ENCODE assay signal across 28 cellular contexts in genomic region chr9:89612566-89613278, GRCh38.
"Had no signal": no experiment of that assay in that cellular context is flagged by ENCODE, and none has a peak within 500 bp of the region (broad histone marks: within the 10 kb centered on the region; RNA-seq: fewer than 3 reads in every experiment).

No MANE protein-coding gene starts in this region.

- H2AFZ ChIP-seq: hepatocyte had no signal

- H3K4me3 Mint-ChIP-seq: naive thymus-derived CD8-positive, alpha-beta T cell; nephron; neural crest cell; stimulated activated effector memory CD8-positive, alpha-beta T cell treated with anti-CD3 and anti-CD28 coated beads, Interleukin-12 subunit alpha, Interleukin-12 subunit beta, amount 100 ng/mL, for 72 hours; stimulated activated naive CD8-positive, alpha-beta T cell treated with anti-CD3 and anti-CD28 coated beads, Interleukin-15, Interleukin-2, amounts not matched to agents 100 ng/mL and 50 ng/mL, for 24 hours; type B pancreatic cell had no signal

- H3K4me3 ChIP-seq: heart right ventricle, hepatocyte, lower lobe of right lung, pancreas, prostate gland, sigmoid colon, spleen, suprapubic skin, thoracic aorta, tibial artery, vagina had no signal

- H3K36me3 Mint-ChIP-seq: stimulated activated effector memory CD8-positive, alpha-beta T cell treated with anti-CD3 and anti-CD28 coated beads, Interleukin-12 subunit alpha, Interleukin-12 subunit beta, amount 100 ng/mL, for 72 hours; type B pancreatic cell had no signal

- FAIRE-seq: pancreas, small intestine had no signal

- H3K79me2 ChIP-seq: hepatocyte had no signal

- H3K27ac ChIP-seq: heart right ventricle, hepatocyte, lower lobe of right lung, pancreas, prostate gland, sigmoid colon, spleen, suprapubic skin, thoracic aorta, tibial artery, vagina had no signal

- H3K27me3 ChIP-seq: heart right ventricle, hepatocyte, pancreas, sigmoid colon, suprapubic skin, tibial artery, vagina had no signal

- H3K4me2 ChIP-seq: hepatocyte had no signal

- H3K4me1 Mint-ChIP-seq: naive thymus-derived CD8-positive, alpha-beta T cell had no signal

- H3K4me1 ChIP-seq: prostate gland, spleen had no signal

- H3K9me3 Mint-ChIP-seq: neural crest cell; stimulated activated effector memory CD8-positive, alpha-beta T cell treated with anti-CD3 and anti-CD28 coated beads, Interleukin-12 subunit alpha, Interleukin-12 subunit beta, amount 100 ng/mL, for 72 hours; stimulated activated naive CD8-positive, alpha-beta T cell treated with anti-CD3 and anti-CD28 coated beads, Interleukin-15, Interleukin-2, amounts not matched to agents 100 ng/mL and 50 ng/mL, for 24 hours had no signal

- H3K9me3 ChIP-seq: lower lobe of right lung, pancreas, prostate gland, sigmoid colon, suprapubic skin, thoracic aorta, tibial artery, vagina had no signal

- DNase-seq: heart right ventricle; islet precursor cell; kidney glomerular epithelial cell; left cardiac atrium; lower lobe of right lung; mammary epithelial cell; mesenchymal stem cell; pancreas; retina; right cardiac atrium; sigmoid colon; small intestine; spleen; stimulated activated CD4-positive, alpha-beta T cell treated with anti-CD3 and anti-CD28 coated beads, Interleukin-4, amount 100 ng/mL, for 24 hours; stimulated activated naive CD4-positive, alpha-beta T cell; tibial artery had no signal

- ATAC-seq: heart right ventricle; left cardiac atrium; left lobe of liver; lower lobe of right lung; naive thymus-derived CD8-positive, alpha-beta T cell; pancreas; right cardiac atrium had no signal

- H3K27ac Mint-ChIP-seq: naive thymus-derived CD8-positive, alpha-beta T cell; nephron; stimulated activated effector memory CD8-positive, alpha-beta T cell treated with anti-CD3 and anti-CD28 coated beads, Interleukin-12 subunit alpha, Interleukin-12 subunit beta, amount 100 ng/mL, for 72 hours; stimulated activated naive CD8-positive, alpha-beta T cell treated with anti-CD3 and anti-CD28 coated beads, Interleukin-15, Interleukin-2, amounts not matched to agents 100 ng/mL and 50 ng/mL, for 24 hours; type B pancreatic cell had no signal

- H3K36me3 ChIP-seq: heart right ventricle, lower lobe of right lung, pancreas, prostate gland, sigmoid colon, spleen, suprapubic skin, thoracic aorta, tibial artery, vagina had no signal
